8 cellular contexts compared by ENCODE assay signal in the genomic region with DNA sequence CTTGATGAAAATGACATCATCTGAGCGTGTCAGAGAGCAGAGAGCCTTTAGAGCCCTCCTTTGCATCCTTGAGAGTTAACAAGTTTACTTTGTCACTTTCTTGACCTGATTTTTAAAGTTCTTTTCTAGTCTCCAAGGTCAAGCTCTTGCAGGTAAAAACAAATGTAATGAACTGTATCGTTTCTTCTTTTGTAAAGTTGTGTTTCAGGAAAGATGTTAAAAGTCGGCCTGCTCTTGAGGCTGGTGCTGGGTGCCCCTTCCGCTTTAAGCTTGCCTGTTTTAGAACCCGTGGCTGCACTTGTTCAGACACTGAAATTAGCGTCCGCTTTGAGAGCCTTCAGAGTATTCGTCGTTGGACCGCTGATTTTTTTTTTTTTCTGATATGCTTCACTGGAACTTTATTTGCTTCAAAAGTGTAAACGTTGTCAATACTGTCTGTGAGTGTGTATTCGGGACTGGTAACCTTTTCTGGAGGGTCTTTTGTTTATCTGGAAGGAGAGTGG. TPM values are rescaled to one million over a fixed set of nuclear protein-coding genes. Genes with fewer than 3 reads are reported as not detected.
DNase-seq lines count a peak whose midpoint lies in the region; ATAC-seq, FAIRE-seq and TF ChIP-seq lines count a peak whose summit lies in the region.

No MANE protein-coding gene starts in this region.

- H3K9ac ChIP-seq in BLaER1 treated with 17β-estradiol and CSF1 and Interleukin-3, amounts not matched to agents 10 nM and 100 nM: peak overlapping the region; percentile 93 to 100 (median 97)

- FAIRE-seq in pancreas (lab: Jason Lieb, UNC): no peak
- no peak for FAIRE-seq in HTR-8/SVneo (lab: Jason Lieb, UNC)

- peak overlapping the region; percentile 84 to 98 (median 95) for H3K4me2 ChIP-seq in BLaER1 treated with 17β-estradiol and CSF1 and Interleukin-3, amounts not matched to agents 10 nM and 100 nM

- ATAC-seq in foreskin keratinocyte (peak; percentile 1), pancreas (peak in 3 of 4 donors; percentile 10 to 27 (median 23))

- DNase-seq in H7 (no peak), foreskin keratinocyte (no peak), pancreas (no peak), GM10248 (ENCODE audit: extremely low spot score) (no peak), NCI-H1048 (lab: John Stamatoyannopoulos, UW) (no peak), HTR-8/SVneo (ENCODE audit: insufficient read length, low spot score) (no peak)

- H3K4me3 ChIP-seq in BLaER1 treated with 17β-estradiol and CSF1 and Interleukin-3, amounts not matched to agents 10 nM and 100 nM: peak overlapping the region; percentile 89 to 99 (median 97)
- H3K4me3 ChIP-seq in H7 (ENCODE audit: insufficient read depth, low read depth, low read length) (peak overlapping the region; percentile 80), pancreas (peak overlapping the region; percentile 75 to 95 (median 85))

- POLR2A ChIA-PET in GM10248 (lab: Yijun Ruan, JAX): interaction anchor here (0.5 to 1.1 kb wide), 4 partner anchors 9 to 200 kb away, joined by 3 to 5 read pairs (median 3); no protein-coding TSS in a partner anchor

- TF ChIP-seq CTCF in VCaP (conservative IDR thresholded peaks at IDR 0.05): no peak
- no peak for TF ChIP-seq CTCF in foreskin keratinocyte (conservative IDR thresholded peaks at IDR 0.05)
- no peak for TF ChIP-seq CTCF in pancreas (IDR thresholded peaks at IDR 0.05)
- no peak for TF ChIP-seq CTCF in GM10248 (IDR thresholded peaks at IDR 0.05; ENCODE audit: control extremely low read depth, extremely low read depth, low read depth, missing control alignments)

- no peaks in the 10 kb centered on the region for H3K9me3 ChIP-seq in BLaER1 treated with 17β-estradiol and CSF1 and Interleukin-3, amounts not matched to agents 10 nM and 100 nM (replicated peaks in 1 of 11)
- H3K9me3 ChIP-seq in pancreas: no peaks in the 10 kb centered on the region

- intact Hi-C loops in pancreas (cut with DNase I): no loop called here

- 1 to 2% methylated on average over 12 of the region's 12 CpGs for WGBS in pancreas, 2 donors

- H4K20me1 ChIP-seq in BLaER1 treated with 17β-estradiol and CSF1 and Interleukin-3, amounts not matched to agents 10 nM and 100 nM: peaks cover 32 to 54% (median 47%) of the 10 kb centered on the region in 11 experiments; a peak in 19 of 22 replicates

- CTCF ChIA-PET in GM10248 (lab: Yijun Ruan, JAX): interaction anchor here (0.9 to 2.9 kb wide), 10 partner anchors 11 to 196 kb away, joined by 3 to 14 read pairs (median 4); no protein-coding TSS in a partner anchor

- H3K36me3 ChIP-seq in BLaER1 treated with 17β-estradiol and CSF1 and Interleukin-3, amounts not matched to agents 10 nM and 100 nM: peaks cover 0 to 5% (median 0%) of the 10 kb centered on the region in 11 experiments; a peak in 1 of 22 replicates
- H3K36me3 ChIP-seq in H7 (replicated peaks; ENCODE audit: control insufficient read depth, insufficient read depth, low read length) (no peaks in the 10 kb centered on the region; the same call in 1 of the 2 replicates), pancreas (no peaks in the 10 kb centered on the region)

- H3K27ac ChIP-seq in BLaER1 treated with 17β-estradiol and CSF1 and Interleukin-3, amounts not matched to agents 10 nM and 100 nM: peak overlapping the region; percentile 95 to 99 (median 98)
- H3K27ac ChIP-seq in VCaP: peak overlapping the region; percentile 86; the same call in 1 of the 2 replicates
- H3K27ac ChIP-seq in foreskin keratinocyte: no peak overlapping the region
- H3K27ac ChIP-seq in pancreas: peak overlapping the region in 3 of 4 donors; percentile 20 to 71 (median 70)

- no peaks in the 10 kb centered on the region for H3K27me3 ChIP-seq in BLaER1 treated with 17β-estradiol and CSF1 and Interleukin-3, amounts not matched to agents 10 nM and 100 nM
- H3K27me3 ChIP-seq in H7 (ENCODE audit: control insufficient read depth, insufficient read depth, low read length) (peaks cover 4% of the 10 kb centered on the region; the same call in 1 of the 2 replicates), foreskin keratinocyte (no peaks in the 10 kb centered on the region), pancreas (no peaks in the 10 kb centered on the region)

- H3K4me1 ChIP-seq in BLaER1 treated with 17β-estradiol and CSF1 and Interleukin-3, amounts not matched to agents 10 nM and 100 nM: peaks cover 50 to 69% (median 61%) of the 10 kb centered on the region in 10 experiments
- H3K4me1 ChIP-seq in foreskin keratinocyte (peaks cover 6% of the 10 kb centered on the region), pancreas (peaks cover 6 to 8% (median 8%) of the 10 kb centered on the region in 3 donors)

RNA-seq across cellular contexts. Expression of a gene that starts 52.6 kb away (rescaled TPM):
- 6.6 and 12.8 TPM in 2 replicates for total RNA-seq in H7 (2014; rRNA removed; shearing (Covaris generic))
- total RNA-seq in foreskin keratinocyte (6.8 and 7.4 TPM in 2 replicates), pancreas (1 to 10 TPM; 3.1 to 8.6 (median 5.3) TPM)
- polyA plus RNA-seq in foreskin keratinocyte (4.5 and 5.6 TPM in 2 replicates), pancreas (1 to 10 TPM; 2.3 to 2.9 TPM)
